Comparison of ENCODE assay signal across 12 cellular contexts in genomic region chr4:7877131-7877530, GRCh38.
DNase-seq lines count a peak whose midpoint lies in the region; ATAC-seq and TF ChIP-seq lines count a peak whose summit lies in the region.
"Had no signal": no experiment of that assay in that cellular context is flagged by ENCODE, and none has a peak within 500 bp of the region (broad histone marks: within the 10 kb centered on the region; RNA-seq: fewer than 3 reads in every experiment).

No MANE protein-coding gene starts in this region.

- no peak for DNase-seq in activated T-cell treated with anti-CD3 and anti-CD28 coated beads, Interleukin-2, amount 50 U/mL, for 24 hours
- DNase-seq in activated T-cell treated with anti-CD3 and anti-CD28 coated beads, Interleukin-2, amount 50 U/mL, for 48 hours = no peak
- DNase-seq in WTC11 (ENCODE audit: low spot score) = no peak
- no peak for DNase-seq in esophagus squamous epithelium (lab: John Stamatoyannopoulos, UW)
- DNase-seq in anterior cingulate cortex (lab: John Stamatoyannopoulos, UW) = no peak
- no peak for DNase-seq in MG63
- DNase-seq: heart left ventricle, NCI-H187, NCI-H526 treated with DMSO at 0.1 percent for 48 hours had no signal

- H3K4me1 Mint-ChIP-seq in activated T-cell treated with anti-CD3 and anti-CD28 coated beads, Interleukin-2, amount 50 U/mL, for 24 hours (ENCODE audit: low read depth) = peaks cover 59% of the 10 kb centered on the region
- H3K4me1 Mint-ChIP-seq in WTC11 = peaks cover 54% of the 10 kb centered on the region

- H3K27me3 ChIP-seq in esophagus squamous epithelium (no peaks in the 10 kb centered on the region), skeletal muscle tissue (ENCODE audit: control insufficient read depth in 3 of 3, insufficient read depth in 3 of 3, low read length in 3 of 3) (no peaks in the 10 kb centered on the region), MG63 (no peaks in the 10 kb centered on the region)
- H3K27me3 ChIP-seq: heart left ventricle had no signal

- POLR2A ChIA-PET in WTC11 (lab: Charles Lee) = no interaction called here

- CTCF ChIA-PET in WTC11 (lab: Charles Lee) = interaction anchor here (0.6 to 3.7 kb wide), 19 partner anchors 8 to 169 kb away, joined by 3 to 29 read pairs (median 6); partner anchors contain the start of gene AFAP1

- no peaks in the 10 kb centered on the region for H3K36me3 Mint-ChIP-seq in activated T-cell treated with anti-CD3 and anti-CD28 coated beads, Interleukin-2, amount 50 U/mL, for 24 hours (ENCODE audit: low read depth)
- peaks cover 19% of the 10 kb centered on the region for H3K36me3 Mint-ChIP-seq in WTC11

- 72 to 75% methylated on average over 5 of the region's 5 CpGs for WGBS in esophagus squamous epithelium, 2 donors

- no peak overlapping the region for H3K9ac ChIP-seq in skeletal muscle tissue (ENCODE audit: low read depth in 1 of 3, low read length in 3 of 3)

- no peaks in the 10 kb centered on the region for H3K27me3 Mint-ChIP-seq in activated T-cell treated with anti-CD3 and anti-CD28 coated beads, Interleukin-2, amount 50 U/mL, for 24 hours
- no peaks in the 10 kb centered on the region for H3K27me3 Mint-ChIP-seq in WTC11 (ENCODE audit: low read depth)

- H3K36me3 ChIP-seq in esophagus squamous epithelium (no peaks in the 10 kb centered on the region), skeletal muscle tissue (ENCODE audit: control insufficient read depth in 3 of 3, insufficient read depth in 3 of 3, low read length in 3 of 3) (no peaks in the 10 kb centered on the region), MG63 (no peaks in the 10 kb centered on the region)
- H3K36me3 ChIP-seq: heart left ventricle had no signal

- H3K27ac ChIP-seq in esophagus squamous epithelium (peak overlapping the region in 3 of 4 donors; percentile 64 to 75 (median 69)), skeletal muscle tissue (ENCODE audit: low read depth, low read length) (peak overlapping the region; percentile 1)

- H3K4me1 ChIP-seq in esophagus squamous epithelium = peaks cover 5 to 82% (median 26%) of the 10 kb centered on the region in 3 donors
- peaks cover 5 to 11% (median 5%) of the 10 kb centered on the region in 3 donors for H3K4me1 ChIP-seq in skeletal muscle tissue (ENCODE audit: control insufficient read depth in 3 of 3, insufficient read depth in 3 of 3, low read length in 3 of 3)

- H3K9me3 ChIP-seq in esophagus squamous epithelium = no peaks in the 10 kb centered on the region
- no peaks in the 10 kb centered on the region for H3K9me3 ChIP-seq in skeletal muscle tissue (ENCODE audit: control insufficient read depth in 3 of 3, low read length in 3 of 3)
- H3K9me3 ChIP-seq in MG63 = no peaks in the 10 kb centered on the region
- H3K9me3 ChIP-seq: heart left ventricle had no signal

- TF ChIP-seq POLR2A in esophagus squamous epithelium (IDR thresholded peaks at IDR 0.05) = no peak

- intact Hi-C loops in esophagus squamous epithelium (cut with DNase I) = no loop called here

- ATAC-seq in WTC11 = no peak
- ATAC-seq in GM19324 (IDR thresholded peaks at IDR 0.05; ENCODE audit: low FRiP score, unreplicated experiment) = no peak
- ATAC-seq: sciatic nerve had no signal

- peak overlapping the region; percentile 60 for H3K4me3 Mint-ChIP-seq in activated T-cell treated with anti-CD3 and anti-CD28 coated beads, Interleukin-2, amount 50 U/mL, for 24 hours
- H3K4me3 Mint-ChIP-seq in WTC11 = no peak overlapping the region

- TF ChIP-seq CTCF in WTC11 (IDR thresholded peaks at IDR 0.05) = no peak
- no peak for TF ChIP-seq CTCF in esophagus squamous epithelium (IDR thresholded peaks at IDR 0.05)

- H3K9me3 Mint-ChIP-seq in activated T-cell treated with anti-CD3 and anti-CD28 coated beads, Interleukin-2, amount 50 U/mL, for 24 hours = no peaks in the 10 kb centered on the region
- H3K9me3 Mint-ChIP-seq in WTC11 = peaks cover 13% of the 10 kb centered on the region

- H3K4me3 ChIP-seq in esophagus squamous epithelium (no peak overlapping the region), skeletal muscle tissue (ENCODE audit: low read length in 3 of 3) (no peak overlapping the region), MG63 (no peak overlapping the region)

- H3K27ac Mint-ChIP-seq in activated T-cell treated with anti-CD3 and anti-CD28 coated beads, Interleukin-2, amount 50 U/mL, for 24 hours = peak overlapping the region; percentile 78
- peak overlapping the region; percentile 57 for H3K27ac Mint-ChIP-seq in WTC11

TF ChIP-seq in WTC11, 78 proteins besides CTCF, POLR2A, EP300 and RAD21 (continues in another document):
- TF ChIP-seq NFYB (CRISPR knock-in tag; conservative IDR thresholded peaks at IDR 0.05; ENCODE audit: low read depth) = no peak
- no peak for TF ChIP-seq IRF2 (CRISPR knock-in tag; IDR thresholded peaks at IDR 0.05; ENCODE audit: borderline replicate concordance, low read depth)
- TF ChIP-seq AR (CRISPR knock-in tag; IDR thresholded peaks at IDR 0.05) = no peak
- TF ChIP-seq NR3C1 (CRISPR knock-in tag; conservative IDR thresholded peaks at IDR 0.05; ENCODE audit: low read depth) = no peak
- no peak for TF ChIP-seq PREB (CRISPR knock-in tag; IDR thresholded peaks at IDR 0.05; ENCODE audit: borderline replicate concordance)
- TF ChIP-seq SOX15 (CRISPR knock-in tag; IDR thresholded peaks at IDR 0.05) = no peak
- no peak for TF ChIP-seq FOXP1 (CRISPR knock-in tag; IDR thresholded peaks at IDR 0.05; ENCODE audit: borderline replicate concordance)
- TF ChIP-seq TP53 (CRISPR knock-in tag; IDR thresholded peaks at IDR 0.05) = no peak
- TF ChIP-seq ZNF532 (CRISPR knock-in tag; IDR thresholded peaks at IDR 0.05; ENCODE audit: borderline replicate concordance) = no peak
- no peak for TF ChIP-seq SMAD4 (CRISPR knock-in tag; IDR thresholded peaks at IDR 0.05)
- no peak for TF ChIP-seq RELA (CRISPR knock-in tag; IDR thresholded peaks at IDR 0.05; ENCODE audit: borderline replicate concordance)
- no peak for TF ChIP-seq ETV6 (CRISPR knock-in tag; IDR thresholded peaks at IDR 0.05)
